ENCODE assay signal across 8 cellular contexts in genomic region chr10:7525314-7526016, GRCh38.
DNase-seq lines count a peak whose midpoint lies in the region; ATAC-seq and TF ChIP-seq lines count a peak whose summit lies in the region.

No MANE protein-coding gene starts in this region.

- H3K4me1 ChIP-seq in naive thymus-derived CD4-positive, alpha-beta T cell (ENCODE audit: control insufficient read depth in 2 of 2, insufficient read depth in 2 of 2, low read length in 2 of 2) = peaks cover 0 to 4% of the 10 kb centered on the region in 2 donors
- no peaks in the 10 kb centered on the region for H3K4me1 ChIP-seq in thyroid gland

- peak overlapping the region in 5 of 9 donors; percentile 7 to 52 (median 33) for H3K27ac Mint-ChIP-seq in naive thymus-derived CD4-positive, alpha-beta T cell

- no peak for TF ChIP-seq POLR2A in thyroid gland (IDR thresholded peaks at IDR 0.05)

- H3K4me3 ChIP-seq in BJ (ENCODE audit: low read depth, low read length) = no peak overlapping the region
- H3K4me3 ChIP-seq in naive thymus-derived CD4-positive, alpha-beta T cell (ENCODE audit: low read length) = no peak overlapping the region
- H3K4me3 ChIP-seq in thyroid gland (replicated peaks in 1 of 3) = no peak overlapping the region

- peaks cover 0 to 23% (median 0%) of the 10 kb centered on the region in 5 donors for H3K27me3 Mint-ChIP-seq in naive thymus-derived CD4-positive, alpha-beta T cell

- peak overlapping the region in 3 of 10 donors; percentile 25 to 36 (median 28) for H3K4me3 Mint-ChIP-seq in naive thymus-derived CD4-positive, alpha-beta T cell

- ATAC-seq in GM18519 (IDR thresholded peaks at IDR 0.05; ENCODE audit: low FRiP score, unreplicated experiment) (peak; percentile 69), HG03095 (IDR thresholded peaks at IDR 0.05; ENCODE audit: unreplicated experiment) (peak; percentile 67)
- ATAC-seq in naive thymus-derived CD4-positive, alpha-beta T cell = peak; percentile 90

- POLR2A ChIA-PET in BJ (lab: Charles Lee) = interaction anchor here (0.6 to 1.0 kb wide), 2 partner anchors 10 to 162 kb away, joined by 6 to 10 read pairs; no protein-coding TSS in a partner anchor
- POLR2A ChIA-PET in naive thymus-derived CD4-positive, alpha-beta T cell (lab: Charles Lee) = interaction anchor here (1.0 to 1.1 kb wide), 2 partner anchors 9 to 41 kb away, joined by 3 to 5 read pairs; no protein-coding TSS in a partner anchor

- TF ChIP-seq CTCF in BJ (IDR thresholded peaks at IDR 0.05; ENCODE audit: insufficient read depth, low read depth, low read length) (peak; percentile 74), thyroid gland (IDR thresholded peaks at IDR 0.05) (peak; percentile 56 to 95 (median 80))

- no peak overlapping the region for H3K27ac ChIP-seq in epithelial cell of prostate
- H3K27ac ChIP-seq in naive thymus-derived CD4-positive, alpha-beta T cell (ENCODE audit: low read depth, low read length) = no peak overlapping the region
- no peak overlapping the region for H3K27ac ChIP-seq in thyroid gland

- DNase-seq in BJ (ENCODE audit: low read depth) (peak; percentile 13), NCI-H446 (lab: John Stamatoyannopoulos, UW) (peak; percentile 21 to 62), epithelial cell of prostate (ENCODE audit: low read depth, low spot score) (peak; percentile 5), thyroid gland (peak; percentile 58 to 64)
- DNase-seq in activated CD4-positive, alpha-beta T cell treated with anti-CD3 and anti-CD28 coated beads, Interleukin-2, amount 50 U/mL, for 4 hours = peak; percentile 42 to 54
- peak in 8 of 9 donors; percentile 44 to 79 (median 67) for DNase-seq in naive thymus-derived CD4-positive, alpha-beta T cell

- CTCF ChIA-PET in BJ (lab: Yijun Ruan, JAX) = interaction anchor here (0.6 to 5.3 kb wide), 30 partner anchors 9 to 1790 kb away, joined by 3 to 158 read pairs (median 4); partner anchors contain the start of gene TAF3
- CTCF ChIA-PET in naive thymus-derived CD4-positive, alpha-beta T cell (lab: Charles Lee) = interaction anchor here (0.6 to 4.1 kb wide), 26 partner anchors 9 to 1777 kb away, joined by 3 to 97 read pairs (median 3); no protein-coding TSS in a partner anchor

- intact Hi-C loops in naive thymus-derived CD4-positive, alpha-beta T cell (cut with micrococcal nuclease) = loop anchor here (1.0 to 10.0 kb wide), 13 partner anchors 41 to 1777 kb away; partner anchors contain the start of gene ATP5F1C (in 1 of the 2)
- intact Hi-C loops in thyroid gland (cut with DNase I) = loop anchor here (5.0 to 10.0 kb wide), 2 partner anchors 162 to 1779 kb away; no protein-coding TSS in a partner anchor

- H3K36me3 ChIP-seq in BJ (ENCODE audit: control insufficient read depth, insufficient read depth, low read length) (no peaks in the 10 kb centered on the region), thyroid gland (no peaks in the 10 kb centered on the region)
- no peaks in the 10 kb centered on the region for H3K36me3 ChIP-seq in naive thymus-derived CD4-positive, alpha-beta T cell (ENCODE audit: control insufficient read depth in 2 of 3, insufficient read depth in 3 of 3, low read length in 3 of 3)

- H3K9me3 ChIP-seq in naive thymus-derived CD4-positive, alpha-beta T cell (ENCODE audit: control insufficient read depth in 2 of 3, low read length in 3 of 3) = no peaks in the 10 kb centered on the region
- no peaks in the 10 kb centered on the region for H3K9me3 ChIP-seq in thyroid gland

- H3K36me3 Mint-ChIP-seq in naive thymus-derived CD4-positive, alpha-beta T cell = peaks cover 0 to 3% (median 0%) of the 10 kb centered on the region in 5 donors

- no peaks in the 10 kb centered on the region for H3K9me3 Mint-ChIP-seq in naive thymus-derived CD4-positive, alpha-beta T cell

- H3K4me1 Mint-ChIP-seq in naive thymus-derived CD4-positive, alpha-beta T cell = peaks cover 12 to 38% (median 17%) of the 10 kb centered on the region in 7 donors

- H3K27me3 ChIP-seq in BJ (ENCODE audit: control insufficient read depth, insufficient read depth, low read length) (no peaks in the 10 kb centered on the region), thyroid gland (no peaks in the 10 kb centered on the region)
- no peaks in the 10 kb centered on the region for H3K27me3 ChIP-seq in naive thymus-derived CD4-positive, alpha-beta T cell (ENCODE audit: control insufficient read depth in 2 of 2, insufficient read depth in 2 of 2, low read length in 2 of 2)

- 41 to 42% methylated on average over 16 of the region's 16 CpGs for WGBS in thyroid gland, 2 donors

Comparison
In these comparisons a context has a peak if more than half of its experiments do, and no peak if none do; other contexts are left out.
1. DNase-seq: peak in every context shown above with its lines; median percentile 67 in naive thymus-derived CD4-positive, alpha-beta T cell; 61 in thyroid gland; 48 in activated CD4-positive, alpha-beta T cell treated with anti-CD3 and anti-CD28 coated beads, Interleukin-2, amount 50 U/mL, for 4 hours; 42 in NCI-H446; 13 in BJ; 5 in epithelial cell of prostate.